In genomic region chr4:41258783-41259182, GRCh38 we compare ENCODE assay signal across 8 cellular contexts. TPM values are rescaled to one million over a fixed set of nuclear protein-coding genes. Genes with fewer than 3 reads are reported as not detected.
DNase-seq lines count a peak whose midpoint lies in the region; ATAC-seq and TF ChIP-seq lines count a peak whose summit lies in the region.

No MANE protein-coding gene starts in this region.

- peak; percentile 66 for TF ChIP-seq CTCF in type B pancreatic cell (conservative IDR thresholded peaks at IDR 0.05)

- peak overlapping the region; percentile 27 for H3K27ac Mint-ChIP-seq in type B pancreatic cell

- peak overlapping the region; percentile 51 for H3K27ac ChIP-seq in iPS-20b (ENCODE audit: low read length)

- DNase-seq in ELR (ENCODE audit: low read depth) (peak; percentile 70), MG63 (peak; percentile 37), amygdala (lab: John Stamatoyannopoulos, UW) (peak in 45 of 56 donors; percentile 2 to 76 (median 28)), type B pancreatic cell (ENCODE audit: extremely low spot score, unreplicated experiment) (no peak), KG1 (lab: John Stamatoyannopoulos, UW) (no peak)
- no peak for DNase-seq in stimulated activated CD4-positive, alpha-beta T cell treated with anti-CD3 and anti-CD28 coated beads, Interleukin-2, amount 100 ng/mL, for 48 hours
- no peak for DNase-seq in stimulated activated naive CD8-positive, alpha-beta T cell treated with anti-CD3 and anti-CD28 coated beads, Interleukin-15, Interleukin-2, amounts not matched to agents 100 U/mL and 50 U/mL, for 24 hours

- H3K9me3 ChIP-seq in MG63 (no peaks in the 10 kb centered on the region), iPS-20b (ENCODE audit: insufficient read depth, low read depth, low read length) (no peaks in the 10 kb centered on the region)

- H3K4me3 ChIP-seq in MG63 (no peak overlapping the region), iPS-20b (ENCODE audit: low read length) (peak overlapping the region; percentile 97)

- peak overlapping the region; percentile 93; the same call in 1 of the 2 replicates for H3K9ac ChIP-seq in iPS-20b (ENCODE audit: low read depth, low read length)

- H3K4me1 ChIP-seq in iPS-20b (ENCODE audit: insufficient read depth, low read length): peaks cover 17% of the 10 kb centered on the region; the same call in 1 of the 2 replicates

- H3K9me3 Mint-ChIP-seq in type B pancreatic cell: no peaks in the 10 kb centered on the region

- H3K36me3 ChIP-seq in MG63 (peaks cover 14% of the 10 kb centered on the region), iPS-20b (ENCODE audit: insufficient read depth, low read depth, low read length) (peaks cover 62% of the 10 kb centered on the region)

- H3K27me3 Mint-ChIP-seq in type B pancreatic cell: peaks cover 29% of the 10 kb centered on the region

- H3K27me3 ChIP-seq in MG63: no peaks in the 10 kb centered on the region
- no peaks in the 10 kb centered on the region for H3K27me3 ChIP-seq in iPS-20b (ENCODE audit: insufficient read depth, low read length)

- no peak for ATAC-seq in stimulated activated naive CD8-positive, alpha-beta T cell treated with anti-CD3 and anti-CD28 coated beads, Interleukin-15, Interleukin-2, amounts not matched to agents 100 U/mL and 50 U/mL, for 24 hours

- peak overlapping the region; percentile 92 for H3K4me3 Mint-ChIP-seq in type B pancreatic cell

- H3K4me1 Mint-ChIP-seq in type B pancreatic cell (ENCODE audit: unreplicated experiment): peaks cover 21% of the 10 kb centered on the region

- peaks cover 17% of the 10 kb centered on the region for H3K36me3 Mint-ChIP-seq in type B pancreatic cell

RNA-seq across cellular contexts. Expression of gene UCHL1, which starts 2.1 kb away (rescaled TPM):
- total RNA-seq in MG63 (2014; rRNA removed; shearing (Covaris generic); ENCODE audit: low replicate concordance): 296 and 355 TPM in 2 replicates
- 45.1 and 183 TPM in 2 replicates for total RNA-seq in type B pancreatic cell (ENCODE audit: low replicate concordance)

RNA-seq across cellular contexts. Expression of gene APBB2, which starts 44.4 kb away (rescaled TPM):
- 28.1 and 36.1 TPM in 2 replicates for total RNA-seq in MG63 (2014; rRNA removed; shearing (Covaris generic); ENCODE audit: low replicate concordance)
- total RNA-seq in type B pancreatic cell (ENCODE audit: low replicate concordance): 18.6 and 33.3 TPM in 2 replicates

Comparison
In these comparisons a context has a peak if more than half of its experiments do, and no peak if none do; other contexts are left out.
1. DNase-seq: peak in ELR (single experiment), MG63 (single experiment) and amygdala (45 of 56); none in type B pancreatic cell (single experiment), KG1 (single experiment), stimulated activated CD4-positive, alpha-beta T cell treated with anti-CD3 and anti-CD28 coated beads, Interleukin-2, amount 100 ng/mL, for 48 hours (0 of 2) and stimulated activated naive CD8-positive, alpha-beta T cell treated with anti-CD3 and anti-CD28 coated beads, Interleukin-15, Interleukin-2, amounts not matched to agents 100 U/mL and 50 U/mL, for 24 hours (single experiment).